Comparison of ENCODE assay signal across 21 cellular contexts in genomic region chr5:60143912-60144311, GRCh38.
"Had no signal": no experiment of that assay in that cellular context is flagged by ENCODE, and none has a peak within 500 bp of the region (broad histone marks: within the 10 kb centered on the region; RNA-seq: fewer than 3 reads in every experiment).

No MANE protein-coding gene starts in this region.

- H3K27ac ChIP-seq: RWPE1 had no signal

- H3K36me3 ChIP-seq: MG63 had no signal

- H3K9me3 ChIP-seq: MG63, SK-N-SH had no signal

- H3K4me3 ChIP-seq: MG63 had no signal

- DNase-seq: IMR-90, Karpas-422, KG1, MG63, NCI-H1092, NCI-H1105 treated with DMSO at 0.1 percent for 48 hours, NCI-H1417 treated with DMSO at 0.1 percent for 48 hours, NCI-H146, NCI-H1694 treated with DMSO at 0.1 percent for 48 hours, NCI-H1930, NCI-H2081, NCI-H2107, NCI-H2227 treated with DMSO at 0.1 percent for 48 hours, NCI-H524, NCI-H69, NCI-H774, PC-3, SHP77, SK-N-SH, SW 1271 had no signal

- H3K27me3 ChIP-seq: MG63 had no signal

- H3K9ac ChIP-seq: SK-N-SH had no signal

- H3K4me2 ChIP-seq: SK-N-SH had no signal
